Comparison of ENCODE assay signal across 8 cellular contexts in genomic region chr18:22563098-22563707, GRCh38.
DNase-seq lines count a peak whose midpoint lies in the region; ATAC-seq and TF ChIP-seq lines count a peak whose summit lies in the region.

No MANE protein-coding gene starts in this region.

- TF ChIP-seq CTCF in AG04449 (IDR thresholded peaks at IDR 0.05; ENCODE audit: insufficient read depth, low read length, missing control alignments) (peak; percentile 68), GM12875 (IDR thresholded peaks at IDR 0.05; ENCODE audit: borderline replicate concordance, insufficient read depth, low read depth, low read length) (peak; percentile 50; the same call in 1 of the 2 replicates)

- ATAC-seq in HG03025 (IDR thresholded peaks at IDR 0.05; ENCODE audit: low FRiP score, unreplicated experiment), result peak; percentile 69

- CTCF ChIA-PET in AG04449 (lab: Yijun Ruan, JAX), result interaction anchor here (0.5 to 3.5 kb wide), 27 partner anchors 10 to 567 kb away, joined by 3 to 13 read pairs (median 4); no protein-coding TSS in a partner anchor

- DNase-seq in AG04449 (ENCODE audit: low read depth, low spot score), result peak; percentile 70
- peak; percentile 32 for DNase-seq in NCI-H524 treated with DMSO at 0.1 percent for 48 hours (lab: John Stamatoyannopoulos, UW)
- DNase-seq in astrocyte of the hippocampus (ENCODE audit: low read depth, low spot score), result peak; percentile 91
- peak; percentile 19 for DNase-seq in iPS DF 4.7 (ENCODE audit: extremely low read depth, low spot score)
- DNase-seq in smooth muscle cell of the brain vasculature (ENCODE audit: low read depth, low spot score), result peak; percentile 47
- DNase-seq in middle frontal gyrus (ENCODE audit: extremely low spot score, low spot score), result no peak

- POLR2A ChIA-PET in AG04449 (lab: Yijun Ruan, JAX), result interaction anchor here (0.7 kb wide), 1 partner anchor 25 kb away, joined by 3 read pairs; no protein-coding TSS in a partner anchor

- H3K4me3 ChIP-seq in AG04449 (ENCODE audit: low read depth, low read length), result no peak overlapping the region
- H3K4me3 ChIP-seq in GM12875 (ENCODE audit: low read depth, low read length), result no peak overlapping the region
